1 cellular context compared by ENCODE assay signal in genomic region chr19:12788682-12789097, GRCh38.
TF ChIP-seq lines count a peak whose summit lies in the region.

No MANE protein-coding gene starts in this region.

TF ChIP-seq in HepG2, 621 proteins besides CTCF, POLR2A, EP300 and RAD21 (continued from another document and continues in another):
- TF ChIP-seq ATF2 (CRISPR knock-in tag; IDR thresholded peaks at IDR 0.05) (no peak), ZNF761 (CRISPR knock-in tag; conservative IDR thresholded peaks at IDR 0.05) (no peak), ZNF687 (CRISPR knock-in tag; IDR thresholded peaks at IDR 0.05) (peak; percentile 72), PHF21A (CRISPR knock-in tag; IDR thresholded peaks at IDR 0.05) (peak; percentile 55; the same call in 1 of the 2 replicates), FOXA3 (CRISPR knock-in tag; IDR thresholded peaks at IDR 0.05) (0 out of 2 replicates have a peak, but pooled peaks have one; percentile 4), ZNF878 (CRISPR knock-in tag; IDR thresholded peaks at IDR 0.05) (no peak), GFI1 (CRISPR knock-in tag; IDR thresholded peaks at IDR 0.05; ENCODE audit: borderline replicate concordance) (0 out of 2 replicates have a peak, but pooled peaks have one; percentile 14), ZNF749 (CRISPR knock-in tag; IDR thresholded peaks at IDR 0.05; ENCODE audit: borderline replicate concordance) (peak; percentile 52; the same call in 1 of the 2 replicates), PTBP1 (IDR thresholded peaks at IDR 0.05; ENCODE audit: low read depth, low read length, poor library complexity, severe bottlenecking) (peak; percentile 59), ZNF629 (CRISPR knock-in tag; conservative IDR thresholded peaks at IDR 0.05) (no peak), ETV5 (CRISPR knock-in tag; IDR thresholded peaks at IDR 0.05; ENCODE audit: borderline replicate concordance) (no peak), SNAI1 (CRISPR knock-in tag; IDR thresholded peaks at IDR 0.05; ENCODE audit: borderline replicate concordance) (no peak), ZNF263 (CRISPR knock-in tag; IDR thresholded peaks at IDR 0.05) (no peak), THRA (CRISPR knock-in tag; IDR thresholded peaks at IDR 0.05; ENCODE audit: borderline replicate concordance) (0 out of 2 replicates have a peak, but pooled peaks have one; percentile 31), XRCC5 (optimal IDR thresholded peaks at IDR 0.05; ENCODE audit: low read length) (peak; percentile 16), RBFOX2 (IDR thresholded peaks at IDR 0.05; ENCODE audit: low read depth, low read length) (0 out of 2 replicates have a peak, but pooled peaks have one; percentile 38), MED1 (CRISPR knock-in tag; IDR thresholded peaks at IDR 0.05) (peak; percentile 36; the same call in 1 of the 2 replicates), ARNTL (CRISPR knock-in tag; IDR thresholded peaks at IDR 0.05) (no peak), PATZ1 (CRISPR knock-in tag; IDR thresholded peaks at IDR 0.05) (peak; percentile 93), ZNF121 (CRISPR knock-in tag; IDR thresholded peaks at IDR 0.05) (0 out of 2 replicates have a peak, but pooled peaks have one; percentile 8), BATF2 (CRISPR knock-in tag; IDR thresholded peaks at IDR 0.05) (no peak), TFDP1 (CRISPR knock-in tag; IDR thresholded peaks at IDR 0.05; ENCODE audit: borderline replicate concordance) (peak; percentile 34; the same call in 1 of the 2 replicates), KLF13 (CRISPR knock-in tag; IDR thresholded peaks at IDR 0.05) (no peak), HNRNPL (IDR thresholded peaks at IDR 0.05; ENCODE audit: low read depth, low read length) (peak; percentile 97), HIC2 (CRISPR knock-in tag; IDR thresholded peaks at IDR 0.05; ENCODE audit: low read depth) (peak; percentile 79), GABPB1 (CRISPR knock-in tag; IDR thresholded peaks at IDR 0.05) (no peak), ZFY (CRISPR knock-in tag; IDR thresholded peaks at IDR 0.05) (peak; percentile 39; the same call in 1 of the 2 replicates), SIX1 (CRISPR knock-in tag; IDR thresholded peaks at IDR 0.05; ENCODE audit: borderline replicate concordance) (no peak), ZNF580 (CRISPR knock-in tag; IDR thresholded peaks at IDR 0.05; ENCODE audit: borderline replicate concordance, low read depth) (no peak), ZNF256 (CRISPR knock-in tag; conservative IDR thresholded peaks at IDR 0.05) (no peak), HNF1A (IDR thresholded peaks at IDR 0.05; ENCODE audit: low read depth) (no peak), HNF1A (CRISPR knock-in tag; IDR thresholded peaks at IDR 0.05; ENCODE audit: borderline replicate concordance) (no peak), SKI (IDR thresholded peaks at IDR 0.05; ENCODE audit: partially characterized antibody) (peak; percentile 18), NPAS2 (CRISPR knock-in tag; IDR thresholded peaks at IDR 0.05; ENCODE audit: borderline replicate concordance) (no peak), NBN (conservative IDR thresholded peaks at IDR 0.05) (no peak), ZNF281 (CRISPR knock-in tag; IDR thresholded peaks at IDR 0.05; ENCODE audit: borderline replicate concordance) (peak; percentile 87), ATRX (CRISPR knock-in tag; IDR thresholded peaks at IDR 0.05; ENCODE audit: borderline replicate concordance) (no peak)
